ENCODE assay signal across 25 cellular contexts in genomic region chrX:133569217-133569616, GRCh38.
"Had no signal": no experiment of that assay in that cellular context is flagged by ENCODE, and none has a peak within 500 bp of the region (broad histone marks: within the 10 kb centered on the region; RNA-seq: fewer than 3 reads in every experiment).

No MANE protein-coding gene starts in this region.

- ATAC-seq: foreskin keratinocyte, gastrocnemius medialis, heart right ventricle, left lung, left ventricle myocardium superior, lower lobe of right lung, mucosa of descending colon had no signal

- H3K4me3 ChIP-seq: coronary artery, dorsolateral prefrontal cortex, esophagus muscularis mucosa, gastrocnemius medialis, heart right ventricle, hepatocyte, left lung, lower lobe of right lung, mucosa of descending colon had no signal

- H3K27me3 ChIP-seq: esophagus muscularis mucosa, foreskin keratinocyte, gastrocnemius medialis, hepatocyte, left lung had no signal

- H3K4me2 ChIP-seq: hepatocyte had no signal

- H2AFZ ChIP-seq: hepatocyte had no signal

- H3K9me3 ChIP-seq: gastrocnemius medialis, lower lobe of right lung, mucosa of descending colon had no signal

- DNase-seq: dermis blood vessel endothelial cell; dorsolateral prefrontal cortex; effector CD4-positive, alpha-beta T cell; effector memory CD4-positive, alpha-beta T cell; foreskin keratinocyte; gastrocnemius medialis; glutamatergic neuron; head of caudate nucleus; heart right ventricle; hypothalamus; immature natural killer cell; islet precursor cell; kidney; kidney glomerular epithelial cell; left lung; left ventricle myocardium superior; lower lobe of right lung; mesenchymal stem cell; mucosa of descending colon; naive B cell had no signal

- H3K27ac ChIP-seq: coronary artery, dorsolateral prefrontal cortex, esophagus muscularis mucosa, foreskin keratinocyte, gastrocnemius medialis, heart right ventricle, hepatocyte, left lung, lower lobe of right lung had no signal

- FAIRE-seq: colon, endothelial cell of umbilical vein, kidney had no signal

- H3K79me2 ChIP-seq: hepatocyte had no signal

- H3K36me3 ChIP-seq: esophagus muscularis mucosa, gastrocnemius medialis, heart right ventricle, left lung, lower lobe of right lung had no signal

- H3K4me1 ChIP-seq: esophagus muscularis mucosa, foreskin keratinocyte, gastrocnemius medialis, heart right ventricle, left lung, lower lobe of right lung had no signal
